ENCODE assay signal across 1 cellular context in genomic region chr7:47550788-47551470, GRCh38.
A peak's percentile ranks its signal among the peaks of the same experiment; 100 is the strongest.
TF ChIP-seq lines count a peak whose summit lies in the region.

No MANE protein-coding gene starts in this region.

TF ChIP-seq in HepG2, 621 proteins besides CTCF, POLR2A, EP300 and RAD21 (continued from another document):
- TF ChIP-seq ZNF687 (CRISPR knock-in tag; IDR thresholded peaks at IDR 0.05), result peak; percentile 37; the same call in 1 of the 2 replicates
- no peak for TF ChIP-seq STAG1 (CRISPR knock-in tag; IDR thresholded peaks at IDR 0.05)
- no peak for TF ChIP-seq ONECUT2 (CRISPR knock-in tag; IDR thresholded peaks at IDR 0.05)
- TF ChIP-seq ELF1 (CRISPR knock-in tag; IDR thresholded peaks at IDR 0.05), result no peak
- TF ChIP-seq NONO (IDR thresholded peaks at IDR 0.05), result no peak
- no peak for TF ChIP-seq NONO (CRISPR knock-in tag; conservative IDR thresholded peaks at IDR 0.05)
- no peak for TF ChIP-seq ZNF572 (CRISPR knock-in tag; IDR thresholded peaks at IDR 0.05)
- TF ChIP-seq AGO2 (optimal IDR thresholded peaks at IDR 0.05; ENCODE audit: low read depth, low read length), result peak; percentile 26
- TF ChIP-seq KLF13 (CRISPR knock-in tag; IDR thresholded peaks at IDR 0.05), result no peak
- no peak for TF ChIP-seq FOSL1 (CRISPR knock-in tag; IDR thresholded peaks at IDR 0.05; ENCODE audit: borderline replicate concordance)
- TF ChIP-seq REPIN1 (CRISPR knock-in tag; IDR thresholded peaks at IDR 0.05; ENCODE audit: borderline replicate concordance, low read depth), result no peak
- TF ChIP-seq ELF3 (CRISPR knock-in tag; IDR thresholded peaks at IDR 0.05), result no peak
